In genomic region chr11:104214517-104214916, GRCh38 we compare ENCODE assay signal across 9 cellular contexts. TPM values are rescaled to one million over a fixed set of nuclear protein-coding genes. Genes with fewer than 3 reads are reported as not detected.
"Had no signal": no experiment of that assay in that cellular context is flagged by ENCODE, and none has a peak within 500 bp of the region (broad histone marks: within the 10 kb centered on the region; RNA-seq: fewer than 3 reads in every experiment).

No MANE protein-coding gene starts in this region.

- H3K4me3 ChIP-seq: GM23248, HAP-1 had no signal

- H3K9ac ChIP-seq: GM23248, KMS-11 had no signal

- DNase-seq: GM23248, GOT3, H7, HFFc6, KBM-7 had no signal

- H3K36me3 ChIP-seq: HAP-1 had no signal

- H3K4me1 ChIP-seq: HAP-1 had no signal

- H3K9me3 ChIP-seq: HAP-1 had no signal

- H3K27ac ChIP-seq: GM23248, HL-60, KMS-11 had no signal

- H3K4me2 ChIP-seq: KMS-11 had no signal

- H2AFZ ChIP-seq: GM23248 had no signal

RNA-seq across cellular contexts. Expression of gene PDGFD, which starts 50.6 kb away (rescaled TPM):
- total RNA-seq: HT1080 had no signal
